In the genomic region with DNA sequence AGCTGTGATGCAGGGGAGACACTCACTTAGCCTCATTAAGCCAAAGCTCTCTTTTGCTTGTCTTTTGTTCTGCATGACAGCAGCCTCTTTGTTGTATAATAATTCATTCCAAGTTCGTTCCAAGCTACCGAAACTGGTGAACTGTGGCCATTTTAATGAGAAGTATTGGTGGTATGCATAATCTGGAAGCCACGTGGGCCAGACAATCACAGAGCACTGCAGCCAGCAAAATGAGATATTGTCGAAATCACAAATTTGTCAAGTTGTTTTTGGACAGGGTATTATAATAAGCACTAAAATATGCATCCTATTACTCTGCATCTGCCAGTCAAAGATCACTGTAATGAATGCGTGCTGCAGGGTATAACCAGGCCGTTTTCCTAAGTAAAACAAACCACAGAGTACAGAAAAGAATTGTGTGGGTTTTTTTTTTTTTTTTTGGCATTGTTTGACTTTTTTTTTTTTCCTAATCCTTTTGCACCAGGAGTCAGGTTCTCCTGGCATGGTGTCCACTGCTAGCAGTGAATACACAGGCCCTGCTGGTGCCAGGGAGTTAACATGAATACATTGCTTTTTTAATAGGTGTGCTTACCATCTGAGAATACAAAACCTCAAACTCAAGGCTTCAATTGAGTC, we compare ENCODE assay signal across 13 cellular contexts.
DNase-seq lines count a peak whose midpoint lies in the region; ATAC-seq and TF ChIP-seq lines count a peak whose summit lies in the region.
"Had no signal": no experiment of that assay in that cellular context is flagged by ENCODE, and none has a peak within 500 bp of the region (broad histone marks: within the 10 kb centered on the region; RNA-seq: fewer than 3 reads in every experiment).

No MANE protein-coding gene starts in this region.

- no peaks in the 10 kb centered on the region for H4K20me1 ChIP-seq in mammary epithelial cell (ENCODE audit: insufficient read depth, low read length)

- H3K27ac ChIP-seq in mammary epithelial cell (ENCODE audit: insufficient read depth, low read depth, low read length), result peak overlapping the region; percentile 46
- H3K27ac ChIP-seq in layer of hippocampus (ENCODE audit: low read depth, low read length), result peak overlapping the region; percentile 67

- H3K9me3 Mint-ChIP-seq in activated CD4-positive, alpha-beta T cell treated with anti-CD3 and anti-CD28 coated beads for 36 hours (ENCODE audit: low read depth), result no peaks in the 10 kb centered on the region
- H3K9me3 Mint-ChIP-seq: T-cell had no signal

- no TSS peak for BruUV-seq in mammary epithelial cell (replicated peaks; lab: Mats Ljungman, UMichigan)

- H3K9me3 ChIP-seq in mammary epithelial cell (replicated peaks; ENCODE audit: insufficient read depth, low read length), result no peaks in the 10 kb centered on the region
- H3K9me3 ChIP-seq: Caco-2 had no signal

- H3K9ac ChIP-seq in mammary epithelial cell (ENCODE audit: insufficient read depth, low read length), result no peak overlapping the region

- CTCF ChIA-PET in mammary epithelial cell (lab: Charles Lee; ENCODE audit: low non-redundant PET), result no interaction called here
- CTCF ChIA-PET in activated CD4-positive, alpha-beta T cell treated with anti-CD3 and anti-CD28 coated beads for 36 hours (lab: Charles Lee), result no interaction called here

- H2AFZ ChIP-seq in mammary epithelial cell (ENCODE audit: low read depth, low read length), result peak overlapping the region; percentile 57

- POLR2A ChIA-PET in activated CD4-positive, alpha-beta T cell treated with anti-CD3 and anti-CD28 coated beads for 36 hours (lab: Charles Lee), result no interaction called here

- peak overlapping the region; percentile 29 for H3K4me2 ChIP-seq in mammary epithelial cell (ENCODE audit: insufficient read depth, low read depth, low read length)

- ATAC-seq in GM19452 (IDR thresholded peaks at IDR 0.05; ENCODE audit: unreplicated experiment), result no peak
- no peak for ATAC-seq in activated CD4-positive, alpha-beta T cell treated with anti-CD3 and anti-CD28 coated beads for 36 hours
- ATAC-seq: T-cell had no signal

- no peaks in the 10 kb centered on the region for H3K27me3 Mint-ChIP-seq in activated CD4-positive, alpha-beta T cell treated with anti-CD3 and anti-CD28 coated beads for 36 hours
- H3K27me3 Mint-ChIP-seq: T-cell had no signal

- 3% methylated on average over 6 of the region's 6 CpGs for WGBS in mammary epithelial cell (ENCODE audit: low coverage, missing lambda C conversion rate)

- in situ Hi-C loops in mammary epithelial cell (cut with MboI; ENCODE audit: low sequenced_read_pairs in 2 of 2), result no loop called here

- H3K4me1 Mint-ChIP-seq in activated CD4-positive, alpha-beta T cell treated with anti-CD3 and anti-CD28 coated beads for 36 hours, result no peaks in the 10 kb centered on the region

- H3K4me3 Mint-ChIP-seq in activated CD4-positive, alpha-beta T cell treated with anti-CD3 and anti-CD28 coated beads for 36 hours, result no peak overlapping the region
- H3K4me3 Mint-ChIP-seq: T-cell had no signal

- DNase-seq in AG08395 (ENCODE audit: low spot score) (peak; percentile 69), LNCaP clone FGC (ENCODE audit: low read depth) (peak; percentile 79), mammary epithelial cell (peak; percentile 65), LoVo (ENCODE audit: low spot score) (no peak), GOT3 (lab: John Stamatoyannopoulos, UW) (no peak)
- no peak for DNase-seq in activated CD4-positive, alpha-beta T cell treated with anti-CD3 and anti-CD28 coated beads for 36 hours
- DNase-seq: activated T-cell treated with anti-CD3 and anti-CD28 coated beads for 4 hours; Caco-2; effector CD8-positive, alpha-beta T cell; MM.1S; T-cell had no signal

- peaks cover 26% of the 10 kb centered on the region for H3K4me1 ChIP-seq in mammary epithelial cell (ENCODE audit: insufficient read depth, low read length)
- H3K4me1 ChIP-seq: Caco-2 had no signal

- H3K4me3 ChIP-seq in LNCaP clone FGC (ENCODE audit: low read depth, low read length) (no peak overlapping the region), mammary epithelial cell (replicated peaks in 1 of 3; ENCODE audit: insufficient read depth in 1 of 3, low read depth in 2 of 3, low read length in 3 of 3) (no peak overlapping the region)

- no peak overlapping the region for H3K27ac Mint-ChIP-seq in activated CD4-positive, alpha-beta T cell treated with anti-CD3 and anti-CD28 coated beads for 36 hours
- H3K27ac Mint-ChIP-seq: T-cell had no signal

- H3K27me3 ChIP-seq in mammary epithelial cell (ENCODE audit: insufficient read depth, low read length) (no peaks in the 10 kb centered on the region), layer of hippocampus (ENCODE audit: control insufficient read depth, insufficient read depth, low read length) (no peaks in the 10 kb centered on the region)

- dilution Hi-C loops in mammary epithelial cell (cut with HindIII; ENCODE audit: low sequenced_read_pairs), result no loop called here

- no peaks in the 10 kb centered on the region for H3K79me2 ChIP-seq in mammary epithelial cell (ENCODE audit: insufficient read depth, low read length)

- H3K36me3 Mint-ChIP-seq in activated CD4-positive, alpha-beta T cell treated with anti-CD3 and anti-CD28 coated beads for 36 hours (ENCODE audit: low read depth), result no peaks in the 10 kb centered on the region

- TF ChIP-seq CTCF in LNCaP clone FGC (IDR thresholded peaks at IDR 0.05; ENCODE audit: control insufficient read depth, extremely low read depth, insufficient read depth) (no peak), mammary epithelial cell (conservative IDR thresholded peaks at IDR 0.05 in 1 of 2, IDR thresholded peaks at IDR 0.05 in 1 of 2; ENCODE audit: extremely low read depth in 1 of 2, insufficient read depth in 1 of 2, low read depth in 1 of 2, low read length in 2 of 2) (no peak)

- intact Hi-C loops in mammary epithelial cell (cut with micrococcal nuclease), result loop anchor here (10.0 kb wide), 1 partner anchor 181 kb away; no protein-coding TSS in a partner anchor
- intact Hi-C loops in activated CD4-positive, alpha-beta T cell treated with anti-CD3 and anti-CD28 coated beads for 36 hours (cut with DNase I, micrococcal nuclease), result no loop called here

- no peaks in the 10 kb centered on the region for H3K36me3 ChIP-seq in mammary epithelial cell (ENCODE audit: insufficient read depth, low read length)

Comparison
In these comparisons a context has a peak if more than half of its experiments do, and no peak if none do; other contexts are left out.
1. DNase-seq: peak in AG08395 (single experiment), LNCaP clone FGC (single experiment) and mammary epithelial cell (single experiment); none in LoVo (single experiment), activated CD4-positive, alpha-beta T cell treated with anti-CD3 and anti-CD28 coated beads for 36 hours (single experiment) and GOT3 (single experiment).